Comparison of ENCODE assay signal across 8 cellular contexts in genomic region chr13:41059466-41059865, GRCh38. TPM values are rescaled to one million over a fixed set of nuclear protein-coding genes. Genes with fewer than 3 reads are reported as not detected.
DNase-seq lines count a peak whose midpoint lies in the region; ATAC-seq and TF ChIP-seq lines count a peak whose summit lies in the region.

No MANE protein-coding gene starts in this region.

- H4K91ac ChIP-seq in H9 (ENCODE audit: insufficient read length, low read depth, low read length), result no peak overlapping the region

- no CpG with 5 or more reads among the region's 6 CpGs for WGBS in H9 (ENCODE audit: extremely low coverage, insufficient read length, low lambda C conversion rate)
- WGBS in hepatocyte (ENCODE audit: low lambda C conversion rate, missing lambda C conversion rate), result 4% methylated on average over 6 of the region's 6 CpGs
- WGBS in smooth muscle cell (ENCODE audit: low lambda C conversion rate), result 4% methylated on average over 6 of the region's 6 CpGs

- H2AK5ac ChIP-seq in H9 (ENCODE audit: insufficient read length, low read length), result no peak overlapping the region

- no peak overlapping the region for H2BK15ac ChIP-seq in H9 (ENCODE audit: low read depth, low read length)

- H3K9ac ChIP-seq in H9 (ENCODE audit: extremely low read depth, insufficient read length, low read length) (peak overlapping the region; percentile 61), smooth muscle cell (ENCODE audit: low read depth) (peak overlapping the region; percentile 97)

- no peak overlapping the region for H2BK20ac ChIP-seq in H9 (ENCODE audit: low read depth, low read length, poor library complexity, severe bottlenecking)

- H3K9me3 Mint-ChIP-seq in H9, result no peaks in the 10 kb centered on the region
- H3K9me3 Mint-ChIP-seq in activated CD4-positive, alpha-beta memory T cell treated with anti-CD3 and anti-CD28 coated beads for 36 hours, result no peaks in the 10 kb centered on the region

- H3K4me1 Mint-ChIP-seq in H9, result peaks cover 30 to 36% of the 10 kb centered on the region in 2 experiments
- H3K4me1 Mint-ChIP-seq in activated CD4-positive, alpha-beta memory T cell treated with anti-CD3 and anti-CD28 coated beads for 36 hours (ENCODE audit: low read depth), result peaks cover 54% of the 10 kb centered on the region

- CTCF ChIA-PET in activated CD4-positive, alpha-beta memory T cell treated with anti-CD3 and anti-CD28 coated beads for 36 hours (lab: Charles Lee), result interaction anchor here (0.7 to 2.2 kb wide), 10 partner anchors 40 to 399 kb away, joined by 3 to 13 read pairs (median 4); partner anchors contain the start of gene ELF1

- POLR2A ChIA-PET in activated CD4-positive, alpha-beta memory T cell treated with anti-CD3 and anti-CD28 coated beads for 36 hours (lab: Charles Lee), result interaction anchor here (0.6 to 3.1 kb wide), 5 partner anchors 8 to 74 kb away, joined by 3 to 13 read pairs (median 5); partner anchors contain the start of gene ELF1

- DNase-seq in H9 (no peak), hepatocyte (ENCODE audit: low spot score) (no peak), smooth muscle cell (lab: John Stamatoyannopoulos, UW; ENCODE audit: unreplicated experiment) (no peak), cerebellum (ENCODE audit: low spot score) (no peak)
- DNase-seq in activated CD4-positive, alpha-beta memory T cell treated with anti-CD3 and anti-CD28 coated beads for 36 hours, result no peak

- no peak overlapping the region for H4K5ac ChIP-seq in H9 (ENCODE audit: insufficient read length, low read depth, low read length)

- H3K23ac ChIP-seq in H9 (ENCODE audit: insufficient read length, low read depth, low read length), result no peak overlapping the region

- H3K27me3 ChIP-seq in H9 (ENCODE audit: insufficient read depth, low read length) (no peaks in the 10 kb centered on the region), hepatocyte (no peaks in the 10 kb centered on the region), smooth muscle cell (ENCODE audit: low read depth) (no peaks in the 10 kb centered on the region)

- no peak for ATAC-seq in HG03159 (IDR thresholded peaks at IDR 0.05; ENCODE audit: unreplicated experiment)
- ATAC-seq in GM21529 (IDR thresholded peaks at IDR 0.05; ENCODE audit: unreplicated experiment), result no peak

- peak overlapping the region; percentile 69 for H3K4me2 ChIP-seq in H9 (ENCODE audit: insufficient read depth, insufficient read length, low read length)
- peak overlapping the region; percentile 85 for H3K4me2 ChIP-seq in hepatocyte
- H3K4me2 ChIP-seq in smooth muscle cell, result peak overlapping the region; percentile 98

- no peak overlapping the region for H2BK12ac ChIP-seq in H9 (ENCODE audit: insufficient read length, low read depth, low read length)

- intact Hi-C loops in activated CD4-positive, alpha-beta memory T cell treated with anti-CD3 and anti-CD28 coated beads for 36 hours (cut with micrococcal nuclease), result loop anchor here (1.0 kb wide), 1 partner anchor 45 kb away; no protein-coding TSS in a partner anchor

- H3K9me3 ChIP-seq in H9 (ENCODE audit: control insufficient read depth, low read depth, low read length) (no peaks in the 10 kb centered on the region), hepatocyte (ENCODE audit: low read depth) (no peaks in the 10 kb centered on the region), smooth muscle cell (replicated peaks; ENCODE audit: low read depth) (no peaks in the 10 kb centered on the region)

- peaks cover 2 to 15% (median 12%) of the 10 kb centered on the region in 3 experiments; a peak in 4 of 7 replicates for H3K36me3 Mint-ChIP-seq in H9 (ENCODE audit: insufficient read depth in 1 of 3, low read depth in 3 of 3)
- H3K36me3 Mint-ChIP-seq in activated CD4-positive, alpha-beta memory T cell treated with anti-CD3 and anti-CD28 coated beads for 36 hours, result peaks cover 14% of the 10 kb centered on the region

- no peak overlapping the region for H3K14ac ChIP-seq in H9 (ENCODE audit: insufficient read depth, low read length)

- no peaks in the 10 kb centered on the region for H3K4me1 ChIP-seq in H9 (ENCODE audit: insufficient read depth, low read length)
- H3K4me1 ChIP-seq in hepatocyte (ENCODE audit: insufficient read depth), result peaks cover 49% of the 10 kb centered on the region
- H3K4me1 ChIP-seq in smooth muscle cell (ENCODE audit: low read depth), result peaks cover 26% of the 10 kb centered on the region

- H3K27ac ChIP-seq in 22Rv1 (peak overlapping the region; percentile 96), H9 (ENCODE audit: insufficient read length, low read depth, low read length) (no peak overlapping the region), hepatocyte (peak overlapping the region; percentile 100), smooth muscle cell (ENCODE audit: low read depth) (peak overlapping the region; percentile 98)

- H2BK5ac ChIP-seq in H9 (ENCODE audit: insufficient read length, low read length), result no peak overlapping the region

- peaks cover 7% of the 10 kb centered on the region for H3K27me3 Mint-ChIP-seq in H9 (ENCODE audit: low read depth)
- H3K27me3 Mint-ChIP-seq in activated CD4-positive, alpha-beta memory T cell treated with anti-CD3 and anti-CD28 coated beads for 36 hours, result no peaks in the 10 kb centered on the region

- no peak overlapping the region for H2BK120ac ChIP-seq in H9 (ENCODE audit: low read depth, low read length, poor library complexity, severe bottlenecking)

- H3K4me3 Mint-ChIP-seq in H9, result peak overlapping the region; percentile 99
- H3K4me3 Mint-ChIP-seq in activated CD4-positive, alpha-beta memory T cell treated with anti-CD3 and anti-CD28 coated beads for 36 hours, result peak overlapping the region; percentile 97

- H3K4ac ChIP-seq in H9 (ENCODE audit: low read depth, low read length), result no peak overlapping the region

- no peak overlapping the region for H4K8ac ChIP-seq in H9 (replicated peaks; ENCODE audit: insufficient read length, low read depth, low read length)

- H4K20me1 ChIP-seq in H9 (ENCODE audit: control insufficient read depth, insufficient read depth, insufficient read length) (no peaks in the 10 kb centered on the region), hepatocyte (ENCODE audit: insufficient read depth, poor library complexity, severe bottlenecking) (peaks cover 47% of the 10 kb centered on the region), smooth muscle cell (ENCODE audit: low read depth) (peaks cover 57% of the 10 kb centered on the region)

- no peak overlapping the region for H3K56ac ChIP-seq in H9 (ENCODE audit: insufficient read length, low read depth, low read length)

- H3K4me3 ChIP-seq in hepatocyte, result peak overlapping the region; percentile 70
- H3K4me3 ChIP-seq in smooth muscle cell, result peak overlapping the region; percentile 89

- H3K79me2 ChIP-seq in H9 (ENCODE audit: insufficient read depth, low read length), result no peaks in the 10 kb centered on the region
- H3K79me2 ChIP-seq in hepatocyte, result peaks cover 75% of the 10 kb centered on the region
- peaks cover 75% of the 10 kb centered on the region for H3K79me2 ChIP-seq in smooth muscle cell (ENCODE audit: low read depth)

- no peak overlapping the region for H3T11ph ChIP-seq in H9 (ENCODE audit: low read length)

- no peaks in the 10 kb centered on the region for H3K23me2 ChIP-seq in H9 (ENCODE audit: insufficient read length, low read depth, low read length, poor library complexity, severe bottlenecking)

- H3K27ac Mint-ChIP-seq in H9, result peak overlapping the region; percentile 87 to 95 (median 91)
- peak overlapping the region; percentile 99 for H3K27ac Mint-ChIP-seq in activated CD4-positive, alpha-beta memory T cell treated with anti-CD3 and anti-CD28 coated beads for 36 hours

- no peak overlapping the region for H2AFZ ChIP-seq in H9 (ENCODE audit: low read length)
- peak overlapping the region; percentile 59 for H2AFZ ChIP-seq in hepatocyte
- H2AFZ ChIP-seq in smooth muscle cell (ENCODE audit: low read depth), result peak overlapping the region; percentile 38

- TF ChIP-seq CTCF in 22Rv1 (IDR thresholded peaks at IDR 0.05), result no peak
- TF ChIP-seq CTCF in H9 (conservative IDR thresholded peaks at IDR 0.05), result no peak
- TF ChIP-seq CTCF in hepatocyte (IDR thresholded peaks at IDR 0.05; ENCODE audit: poor library complexity), result no peak
- no peak for TF ChIP-seq CTCF in smooth muscle cell (IDR thresholded peaks at IDR 0.05; ENCODE audit: borderline replicate concordance, insufficient read depth, poor library complexity, severe bottlenecking)

- H3K9me2 ChIP-seq in hepatocyte (replicated peaks; ENCODE audit: insufficient read depth), result no peaks in the 10 kb centered on the region

- H3F3A ChIP-seq in smooth muscle cell (ENCODE audit: low read depth), result peaks cover 17% of the 10 kb centered on the region

- no peak overlapping the region for H3K18ac ChIP-seq in H9 (ENCODE audit: insufficient read length, low read depth, low read length)

- H3K79me1 ChIP-seq in H9 (ENCODE audit: insufficient read depth, low read depth, low read length, poor library complexity, severe bottlenecking), result no peaks in the 10 kb centered on the region

- H3K36me3 ChIP-seq in hepatocyte (replicated peaks; ENCODE audit: insufficient read depth, low read depth) (no peaks in the 10 kb centered on the region), smooth muscle cell (ENCODE audit: low read depth) (no peaks in the 10 kb centered on the region)

RNA-seq across cellular contexts. Expression of gene WBP4, which starts 1.8 kb away (rescaled TPM):
- total RNA-seq in H9 (2021), result 7.1 and 7.2 TPM in 2 replicates
- total RNA-seq in activated CD4-positive, alpha-beta memory T cell treated with anti-CD3 and anti-CD28 coated beads for 36 hours, result 10 to 100 TPM; 12.6 to 13.5 TPM
- 6.1 and 8.4 TPM in 2 replicates for total RNA-seq in hepatocyte
- polyA plus RNA-seq in hepatocyte, result 8.4 and 11.3 TPM in 2 replicates
- total RNA-seq in smooth muscle cell, result 4.7 and 9.7 TPM in 2 replicates
- polyA plus RNA-seq in smooth muscle cell, result 5.0 and 5.9 TPM in 2 replicates
- total RNA-seq in cerebellum, result 9.3 TPM

RNA-seq across cellular contexts. Expression of gene ELF1, which starts 40.4 kb away (rescaled TPM):
- 14.8 and 15.5 TPM in 2 replicates for total RNA-seq in H9 (2021)
- total RNA-seq in activated CD4-positive, alpha-beta memory T cell treated with anti-CD3 and anti-CD28 coated beads for 36 hours, result 10 to 100 TPM; 70.8 to 71.2 TPM
- 91.1 and 94.6 TPM in 2 replicates for total RNA-seq in hepatocyte
- 39.4 and 44.4 TPM in 2 replicates for polyA plus RNA-seq in hepatocyte
- total RNA-seq in smooth muscle cell, result 31.8 and 53.1 TPM in 2 replicates
- 21.2 and 28.7 TPM in 2 replicates for polyA plus RNA-seq in smooth muscle cell
- 17.1 TPM for total RNA-seq in cerebellum
